ENCODE assay signal across 8 cellular contexts in the genomic region with DNA sequence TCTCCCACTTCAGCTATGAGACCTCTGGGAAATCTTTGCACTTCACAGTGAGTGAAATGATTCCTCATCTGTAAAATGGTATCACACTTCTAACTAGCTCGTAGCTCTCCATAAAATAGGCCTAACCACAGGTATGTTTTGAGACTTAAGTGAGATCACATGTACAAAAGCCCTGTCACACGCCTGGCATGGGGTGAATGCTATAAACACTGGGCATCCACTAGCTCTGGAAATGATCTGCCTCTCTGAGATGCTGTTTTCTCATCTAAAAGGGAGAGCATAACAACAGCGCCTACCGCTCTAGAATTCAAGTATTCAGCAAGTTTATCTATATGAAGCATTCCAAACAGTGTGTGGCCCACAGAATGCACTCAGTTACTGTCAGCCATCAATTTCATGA. TPM values are rescaled to one million over a fixed set of nuclear protein-coding genes. Genes with fewer than 3 reads are reported as not detected.
DNase-seq lines count a peak whose midpoint lies in the region; ATAC-seq and TF ChIP-seq lines count a peak whose summit lies in the region.

No MANE protein-coding gene starts in this region.

- H3K27me3 Mint-ChIP-seq in activated CD4-positive, alpha-beta T cell treated with anti-CD3 and anti-CD28 coated beads, Interleukin-2, amount 10 ng/mL, durations not matched to agents 24 days and 14 days, result peaks cover 2% of the 10 kb centered on the region
- no peaks in the 10 kb centered on the region for H3K27me3 Mint-ChIP-seq in T-helper 17 cell

- H3K4me3 ChIP-seq in fibroblast of villous mesenchyme (ENCODE audit: low read depth, low read length), result no peak overlapping the region

- peak overlapping the region; percentile 99 for H3K4me3 Mint-ChIP-seq in activated CD4-positive, alpha-beta T cell treated with anti-CD3 and anti-CD28 coated beads, Interleukin-2, amount 10 ng/mL, durations not matched to agents 24 days and 14 days
- peak overlapping the region; percentile 97 for H3K4me3 Mint-ChIP-seq in T-helper 17 cell
- peak overlapping the region; percentile 82 for H3K4me3 Mint-ChIP-seq in stimulated activated effector memory CD8-positive, alpha-beta T cell treated with anti-CD3 and anti-CD28 coated beads, Interleukin-12 subunit alpha, Interleukin-12 subunit beta, amount 100 ng/mL, for 72 hours

- peaks cover 16% of the 10 kb centered on the region for H3K36me3 Mint-ChIP-seq in activated CD4-positive, alpha-beta T cell treated with anti-CD3 and anti-CD28 coated beads, Interleukin-2, amount 10 ng/mL, durations not matched to agents 24 days and 14 days (ENCODE audit: low read depth)
- peaks cover 2% of the 10 kb centered on the region for H3K36me3 Mint-ChIP-seq in T-helper 17 cell (ENCODE audit: low read depth)
- peaks cover 25% of the 10 kb centered on the region for H3K36me3 Mint-ChIP-seq in stimulated activated effector memory CD8-positive, alpha-beta T cell treated with anti-CD3 and anti-CD28 coated beads, Interleukin-12 subunit alpha, Interleukin-12 subunit beta, amount 100 ng/mL, for 72 hours

- ATAC-seq in T-helper 17 cell (no peak), HG03565 (IDR thresholded peaks at IDR 0.05; ENCODE audit: unreplicated experiment) (no peak), GM21367 (IDR thresholded peaks at IDR 0.05; ENCODE audit: unreplicated experiment) (no peak)
- no peak for ATAC-seq in stimulated activated effector memory CD8-positive, alpha-beta T cell treated with anti-CD3 and anti-CD28 coated beads, Interleukin-12 subunit alpha, Interleukin-12 subunit beta, amount 100 ng/mL, for 72 hours

- intact Hi-C loops in activated CD4-positive, alpha-beta T cell treated with anti-CD3 and anti-CD28 coated beads, Interleukin-2, amount 10 ng/mL, durations not matched to agents 24 days and 14 days (cut with micrococcal nuclease), result loop anchor here (10.0 kb wide), 2 partner anchors 288 to 332 kb away; partner anchors contain the start of gene ZNF546

- no peak for TF ChIP-seq CTCF in fibroblast of villous mesenchyme (IDR thresholded peaks at IDR 0.05; ENCODE audit: insufficient read depth, low read depth, low read length)

- H3K9me3 ChIP-seq in T-helper 17 cell (ENCODE audit: control insufficient read depth, low read length, poor library complexity, severe bottlenecking), result no peaks in the 10 kb centered on the region

- peaks cover 49% of the 10 kb centered on the region for H3K4me1 Mint-ChIP-seq in activated CD4-positive, alpha-beta T cell treated with anti-CD3 and anti-CD28 coated beads, Interleukin-2, amount 10 ng/mL, durations not matched to agents 24 days and 14 days
- H3K4me1 Mint-ChIP-seq in T-helper 17 cell, result peaks cover 46% of the 10 kb centered on the region
- peaks cover 65% of the 10 kb centered on the region for H3K4me1 Mint-ChIP-seq in stimulated activated effector memory CD8-positive, alpha-beta T cell treated with anti-CD3 and anti-CD28 coated beads, Interleukin-12 subunit alpha, Interleukin-12 subunit beta, amount 100 ng/mL, for 72 hours

- no peak for DNase-seq in activated CD4-positive, alpha-beta T cell treated with anti-CD3 and anti-CD28 coated beads, Interleukin-2, amount 10 ng/mL, durations not matched to agents 24 days and 14 days
- DNase-seq in activated CD4-positive, alpha-beta T cell treated with anti-CD3 and anti-CD28 coated beads for 1 hour, result no peak
- no peak for DNase-seq in T-helper 17 cell
- DNase-seq in fibroblast of villous mesenchyme (ENCODE audit: low read depth), result peak; percentile 34
- DNase-seq in stimulated activated effector memory CD8-positive, alpha-beta T cell treated with anti-CD3 and anti-CD28 coated beads, Interleukin-12 subunit alpha, Interleukin-12 subunit beta, amount 100 ng/mL, for 72 hours (ENCODE audit: low spot score in 2 of 2), result no peak
- no peak for DNase-seq in cortex of kidney (lab: John Stamatoyannopoulos, UW)

- no peaks in the 10 kb centered on the region for H3K9me3 Mint-ChIP-seq in activated CD4-positive, alpha-beta T cell treated with anti-CD3 and anti-CD28 coated beads, Interleukin-2, amount 10 ng/mL, durations not matched to agents 24 days and 14 days
- H3K9me3 Mint-ChIP-seq in stimulated activated effector memory CD8-positive, alpha-beta T cell treated with anti-CD3 and anti-CD28 coated beads, Interleukin-12 subunit alpha, Interleukin-12 subunit beta, amount 100 ng/mL, for 72 hours, result no peaks in the 10 kb centered on the region

- H3K27ac Mint-ChIP-seq in activated CD4-positive, alpha-beta T cell treated with anti-CD3 and anti-CD28 coated beads, Interleukin-2, amount 10 ng/mL, durations not matched to agents 24 days and 14 days, result peak overlapping the region; percentile 98
- H3K27ac Mint-ChIP-seq in T-helper 17 cell, result peak overlapping the region; percentile 97
- peak overlapping the region; percentile 98 for H3K27ac Mint-ChIP-seq in stimulated activated effector memory CD8-positive, alpha-beta T cell treated with anti-CD3 and anti-CD28 coated beads, Interleukin-12 subunit alpha, Interleukin-12 subunit beta, amount 100 ng/mL, for 72 hours

RNA-seq across cellular contexts. Expression of gene AKT2, which starts 2.2 kb away (rescaled TPM):
- 160 and 163 TPM in 2 replicates for total RNA-seq in activated CD4-positive, alpha-beta T cell treated with anti-CD3 and anti-CD28 coated beads, Interleukin-2, amount 10 ng/mL, durations not matched to agents 24 days and 14 days
- total RNA-seq in T-helper 17 cell (100 to 1,000 TPM; 168 to 187 TPM), fibroblast of villous mesenchyme (120 and 142 TPM in 2 replicates)

RNA-seq across cellular contexts. Expression of gene CCNP, which starts 56.4 kb away (rescaled TPM):
- total RNA-seq in activated CD4-positive, alpha-beta T cell treated with anti-CD3 and anti-CD28 coated beads, Interleukin-2, amount 10 ng/mL, durations not matched to agents 24 days and 14 days, result 0.19 and 0.28 TPM in 2 replicates
- 1 to 10 TPM in 1 of 2 donors, under 1 TPM in 1; 0.77 to 1.5 TPM for total RNA-seq in T-helper 17 cell
- under 0.01 and 0.86 TPM in 2 replicates for total RNA-seq in fibroblast of villous mesenchyme
